ENCODE assay signal across 1 cellular context in the genomic region with DNA sequence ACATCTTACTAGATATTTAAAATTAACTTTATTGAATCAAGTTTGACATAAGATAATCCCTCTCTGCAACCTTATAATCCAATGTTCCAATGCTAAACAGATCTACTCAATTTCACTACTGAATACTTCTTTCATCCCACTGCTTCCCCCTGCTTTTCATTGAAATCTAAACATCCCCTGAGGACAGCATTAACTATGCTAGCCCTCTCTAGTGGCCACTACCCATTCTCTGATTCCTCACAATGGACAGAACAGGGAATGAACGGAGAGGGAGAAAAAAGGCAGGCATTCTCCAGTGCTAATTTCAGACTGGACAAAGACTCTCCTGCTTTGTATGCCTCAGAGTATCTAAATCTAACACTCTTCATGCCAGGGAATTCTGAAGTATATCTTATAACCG.
TF ChIP-seq lines count a peak whose summit lies in the region.

No MANE protein-coding gene starts in this region.

TF ChIP-seq in GM23338, 12 proteins besides CTCF, POLR2A, EP300 and RAD21 (continued from another document):
- TF ChIP-seq ZNF462 (CRISPR knock-in tag; IDR thresholded peaks at IDR 0.05) (no peak), STAT1 (IDR thresholded peaks at IDR 0.05; ENCODE audit: unreplicated experiment) (no peak), ZNF331 (CRISPR knock-in tag; IDR thresholded peaks at IDR 0.05; ENCODE audit: low read depth) (no peak), REST (IDR thresholded peaks at IDR 0.05; ENCODE audit: unreplicated experiment) (no peak), CREB1 (CRISPR knock-in tag; IDR thresholded peaks at IDR 0.05; ENCODE audit: low read depth) (no peak), NANOG (IDR thresholded peaks at IDR 0.05; ENCODE audit: borderline replicate concordance) (no peak), JUNB (IDR thresholded peaks at IDR 0.05; ENCODE audit: unreplicated experiment) (no peak), POLR2AphosphoS5 (IDR thresholded peaks at IDR 0.05; ENCODE audit: low read depth) (no peak), EZH2 (IDR thresholded peaks at IDR 0.05; ENCODE audit: low read depth, unreplicated experiment) (no peak), ZNF114 (CRISPR knock-in tag; IDR thresholded peaks at IDR 0.05) (no peak)
- TF ChIP-seq, protein P1, sequence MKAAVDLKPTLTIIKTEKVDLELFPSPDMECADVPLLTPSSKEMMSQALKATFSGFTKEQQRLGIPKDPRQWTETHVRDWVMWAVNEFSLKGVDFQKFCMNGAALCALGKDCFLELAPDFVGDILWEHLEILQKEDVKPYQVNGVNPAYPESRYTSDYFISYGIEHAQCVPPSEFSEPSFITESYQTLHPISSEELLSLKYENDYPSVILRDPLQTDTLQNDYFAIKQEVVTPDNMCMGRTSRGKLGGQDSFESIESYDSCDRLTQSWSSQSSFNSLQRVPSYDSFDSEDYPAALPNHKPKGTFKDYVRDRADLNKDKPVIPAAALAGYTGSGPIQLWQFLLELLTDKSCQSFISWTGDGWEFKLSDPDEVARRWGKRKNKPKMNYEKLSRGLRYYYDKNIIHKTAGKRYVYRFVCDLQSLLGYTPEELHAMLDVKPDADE (IDR thresholded peaks at IDR 0.05): no peak
